In genomic region chr1:224432141-224432540, GRCh38 we compare ENCODE assay signal across 8 cellular contexts. TPM values are rescaled to one million over a fixed set of nuclear protein-coding genes. Genes with fewer than 3 reads are reported as not detected.
A peak's percentile ranks its signal among the peaks of the same experiment; 100 is the strongest.
DNase-seq lines count a peak whose midpoint lies in the region; ATAC-seq and TF ChIP-seq lines count a peak whose summit lies in the region.

No MANE protein-coding gene starts in this region.

- DNase-seq in GM23248 (peak; percentile 62), SJCRH30 (no peak), fibroblast of gingiva (ENCODE audit: low read depth) (peak; percentile 69), retinal pigment epithelial cell (ENCODE audit: low read depth) (no peak), NCI-H128 (lab: John Stamatoyannopoulos, UW; ENCODE audit: unreplicated experiment) (no peak), SIG-M5 treated with dmso at 0.1 percent for 504 hours (lab: John Stamatoyannopoulos, UW; ENCODE audit: unreplicated experiment) (no peak)

- peaks cover 6% of the 10 kb centered on the region; the same call in 1 of the 2 replicates for H4K20me1 ChIP-seq in GM23248 (ENCODE audit: insufficient read depth)

- H2AFZ ChIP-seq in GM23248 = no peak overlapping the region

- H3K36me3 ChIP-seq in GM23248 (ENCODE audit: low read depth) (peaks cover 28% of the 10 kb centered on the region), SJCRH30 (peaks cover 39% of the 10 kb centered on the region)

- H3K9me3 ChIP-seq in GM23248 (ENCODE audit: low read depth) = no peaks in the 10 kb centered on the region
- no peaks in the 10 kb centered on the region for H3K9me3 ChIP-seq in SJCRH30 (replicated peaks)

- ATAC-seq in HG03097 (IDR thresholded peaks at IDR 0.05; ENCODE audit: low FRiP score, unreplicated experiment) (no peak), GM21367 (IDR thresholded peaks at IDR 0.05; ENCODE audit: unreplicated experiment) (no peak)

- peaks cover 56% of the 10 kb centered on the region for H3K4me1 ChIP-seq in GM23248 (ENCODE audit: insufficient read depth)
- peaks cover 28% of the 10 kb centered on the region for H3K4me1 ChIP-seq in SJCRH30

- in situ Hi-C loops in GM23248 (cut with MboI) = no loop called here

- H3K27me3 ChIP-seq in GM23248 (replicated peaks; ENCODE audit: insufficient read depth) (no peaks in the 10 kb centered on the region), SJCRH30 (no peaks in the 10 kb centered on the region)

- peak overlapping the region; percentile 89 for H3K4me3 ChIP-seq in GM23248
- peak overlapping the region; percentile 86 for H3K4me3 ChIP-seq in SJCRH30
- H3K4me3 ChIP-seq in retinal pigment epithelial cell (ENCODE audit: low read length) = peak overlapping the region; percentile 84

- peak overlapping the region; percentile 98 for H3K4me2 ChIP-seq in GM23248 (ENCODE audit: unreplicated experiment)

- H3K27ac ChIP-seq in GM23248 (peak overlapping the region; percentile 82), SJCRH30 (no peak overlapping the region)

- H3K79me2 ChIP-seq in GM23248 (ENCODE audit: insufficient read depth) = peaks cover 94% of the 10 kb centered on the region

- peaks cover 71% of the 10 kb centered on the region for H3F3A ChIP-seq in GM23248 (ENCODE audit: insufficient read depth)

- no peaks in the 10 kb centered on the region for H3K9me2 ChIP-seq in GM23248 (ENCODE audit: insufficient read depth)

- TF ChIP-seq CTCF in retinal pigment epithelial cell (conservative IDR thresholded peaks at IDR 0.05; ENCODE audit: low read depth, low read length) = no peak

- 2% methylated on average over 2 of the region's 2 CpGs for WGBS in GM23248 (ENCODE audit: low coverage in 1 of 2, low lambda C conversion rate in 2 of 2, missing lambda C conversion rate in 2 of 2), 2 experiments

- H3K9ac ChIP-seq in GM23248 = peak overlapping the region; percentile 92

RNA-seq across cellular contexts. Expression of gene WDR26, which starts 2.5 kb away (rescaled TPM):
- total RNA-seq in GM23248 (2014; rRNA removed; shearing (Covaris generic)) = 38.7 and 43.4 TPM in 2 replicates
- polyA plus RNA-seq in GM23248 (2016; fragmentation: Nextera tagmentation; extraction: Ambion mirVana) = 10.5 and 10.7 TPM in 2 replicates
- 40.0 and 41.4 TPM in 2 replicates for total RNA-seq in SJCRH30 (2014; rRNA removed; shearing (Covaris generic))

Comparison
In these comparisons a context has a peak if more than half of its experiments do, and no peak if none do; other contexts are left out.
1. DNase-seq: peak in GM23248 (single experiment) and fibroblast of gingiva (single experiment); none in SJCRH30 (0 of 2), retinal pigment epithelial cell (single experiment), NCI-H128 (single experiment) and SIG-M5 treated with dmso at 0.1 percent for 504 hours (single experiment).
2. Peak in every context shown above with its lines, with median percentiles within 50 percentile points of each other: H3K4me3 ChIP-seq.